ENCODE assay signal across 16 cellular contexts in genomic region chr12:33988888-33989287, GRCh38.
"Had no signal": no experiment of that assay in that cellular context is flagged by ENCODE, and none has a peak within 500 bp of the region (broad histone marks: within the 10 kb centered on the region; RNA-seq: fewer than 3 reads in every experiment).

No MANE protein-coding gene starts in this region.

- H3K27me3 Mint-ChIP-seq: activated CD4-positive, alpha-beta T cell treated with anti-CD3 and anti-CD28 coated beads, Interleukin-2, amount 10 ng/mL, durations not matched to agents 24 days and 14 days had no signal

- H3K4me1 ChIP-seq: left lung, upper lobe of left lung had no signal

- H3K4me3 Mint-ChIP-seq: activated B cell treated with CpG ODN at 0.5 μM for 24 hours; activated CD4-positive, alpha-beta T cell treated with anti-CD3 and anti-CD28 coated beads, Interleukin-2, amount 10 ng/mL, durations not matched to agents 24 days and 14 days; central memory CD8-positive, alpha-beta T cell; effector memory CD8-positive, alpha-beta T cell; memory B cell; natural killer cell treated with Interleukin-12 subunit alpha and Interleukin-12 subunit beta and Interleukin-15 and Interleukin-18, amount 100 ng/mL, for 72 hours; T-helper 17 cell had no signal

- H3K36me3 ChIP-seq: left lung, upper lobe of left lung had no signal

- H3K27ac ChIP-seq: left lung, upper lobe of left lung had no signal

- H3K27ac Mint-ChIP-seq: activated B cell treated with CpG ODN at 0.5 μM for 24 hours; activated CD4-positive, alpha-beta T cell treated with anti-CD3 and anti-CD28 coated beads, Interleukin-2, amount 10 ng/mL, durations not matched to agents 24 days and 14 days; effector memory CD8-positive, alpha-beta T cell; memory B cell; natural killer cell treated with Interleukin-12 subunit alpha and Interleukin-12 subunit beta and Interleukin-15 and Interleukin-18, amount 100 ng/mL, for 72 hours; T-helper 17 cell had no signal

- H3K36me3 Mint-ChIP-seq: memory B cell; natural killer cell treated with Interleukin-12 subunit alpha and Interleukin-12 subunit beta and Interleukin-15 and Interleukin-18, amount 100 ng/mL, for 72 hours had no signal

- H3K9me3 Mint-ChIP-seq: activated B cell treated with CpG ODN at 0.5 μM for 24 hours; activated CD4-positive, alpha-beta T cell treated with anti-CD3 and anti-CD28 coated beads, Interleukin-2, amount 10 ng/mL, durations not matched to agents 24 days and 14 days; central memory CD8-positive, alpha-beta T cell; effector memory CD8-positive, alpha-beta T cell; natural killer cell treated with Interleukin-12 subunit alpha and Interleukin-12 subunit beta and Interleukin-15 and Interleukin-18, amount 100 ng/mL, for 72 hours had no signal

- H3K4me3 ChIP-seq: left lung, upper lobe of left lung had no signal

- H3K9me3 ChIP-seq: left lung, upper lobe of left lung had no signal

- H3K4me1 Mint-ChIP-seq: activated B cell treated with CpG ODN at 0.5 μM for 24 hours; activated CD4-positive, alpha-beta T cell treated with anti-CD3 and anti-CD28 coated beads, Interleukin-2, amount 10 ng/mL, durations not matched to agents 24 days and 14 days; central memory CD8-positive, alpha-beta T cell; memory B cell; T-helper 17 cell had no signal

- H3K27me3 ChIP-seq: left lung, upper lobe of left lung had no signal

- FAIRE-seq: TTC549 had no signal

- ATAC-seq: effector memory CD8-positive, alpha-beta T cell; esophagus mucosa; left lung; natural killer cell treated with Interleukin-12 subunit alpha and Interleukin-12 subunit beta and Interleukin-15 and Interleukin-18, amount 100 ng/mL, for 72 hours; T-helper 17 cell had no signal

- DNase-seq: activated B cell treated with CpG ODN at 0.5 μM for 24 hours; activated CD4-positive, alpha-beta T cell treated with anti-CD3 and anti-CD28 coated beads, Interleukin-2, amount 10 ng/mL, durations not matched to agents 24 days and 14 days; activated naive CD4-positive, alpha-beta T cell treated with Interleukin-2 at 50 U/mL for 16 hours; cortex of kidney; effector memory CD8-positive, alpha-beta T cell; head of caudate nucleus; left lung; stimulated activated CD4-positive, alpha-beta T cell treated with anti-CD3 and anti-CD28 coated beads, Interleukin-2, amount 100 ng/mL, for 48 hours; stimulated activated naive CD4-positive, alpha-beta T cell treated with Interleukin-2 at 50 U/mL for 16 hours; T-helper 17 cell; upper lobe of left lung had no signal
